In genomic region chr4:174119051-174119450, GRCh38 we compare ENCODE assay signal across 9 cellular contexts.
DNase-seq lines count a peak whose midpoint lies in the region; ATAC-seq, FAIRE-seq and TF ChIP-seq lines count a peak whose summit lies in the region.
"Had no signal": no experiment of that assay in that cellular context is flagged by ENCODE, and none has a peak within 500 bp of the region (broad histone marks: within the 10 kb centered on the region; RNA-seq: fewer than 3 reads in every experiment).

No MANE protein-coding gene starts in this region.

- peaks cover 0 to 3% of the 10 kb centered on the region in 2 experiments; a peak in 1 of 5 replicates for H3K4me1 ChIP-seq in K562 (replicated peaks in 1 of 2; ENCODE audit: control insufficient read depth in 2 of 2, insufficient read depth in 2 of 2, low read length in 2 of 2)

- H3K9me3 ChIP-seq in MG63 (no peaks in the 10 kb centered on the region), K562 (replicated peaks; ENCODE audit: control insufficient read depth, insufficient read depth, low read depth, low read length) (no peaks in the 10 kb centered on the region)

- no peaks in the 10 kb centered on the region for H4K20me1 ChIP-seq in K562 (replicated peaks; ENCODE audit: control insufficient read depth, insufficient read depth, low read length)

- peak; percentile 11 for FAIRE-seq in K562 (lab: Jason Lieb, UNC)

- TF ChIP-seq RAD21 in K562 (CRISPR knock-in tag; conservative IDR thresholded peaks at IDR 0.05 in 1 of 2, IDR thresholded peaks at IDR 0.05 in 1 of 2): no peak

- no peak for ATAC-seq in K562
- ATAC-seq in stimulated activated naive CD8-positive, alpha-beta T cell treated with anti-CD3 and anti-CD28 coated beads, Interleukin-15, Interleukin-2, amounts not matched to agents 100 U/mL and 50 U/mL, for 24 hours: no peak

- no peaks in the 10 kb centered on the region for H3K9me1 ChIP-seq in K562 (ENCODE audit: control insufficient read depth, insufficient read depth, low read length)

- TF ChIP-seq POLR2A in K562 (conservative IDR thresholded peaks at IDR 0.05): no peak

- H2AFZ ChIP-seq in K562 (ENCODE audit: low read depth, low read length): peak overlapping the region; percentile 29

- DNase-seq in COLO829 (ENCODE audit: low spot score): peak; percentile 30
- peak; percentile 67 for DNase-seq in MG63
- no peak for DNase-seq in K562 (ENCODE audit: extremely low read depth in 1 of 4, low spot score in 3 of 4)
- DNase-seq in non-pigmented ciliary epithelial cell (ENCODE audit: low read depth): peak; percentile 6
- DNase-seq in cortex of kidney (lab: John Stamatoyannopoulos, UW): no peak
- no peak for DNase-seq in glomerular visceral epithelial cell (ENCODE audit: extremely low spot score)
- no peak for DNase-seq in T-helper 9 cell
- no peak for DNase-seq in stimulated activated naive CD8-positive, alpha-beta T cell treated with anti-CD3 and anti-CD28 coated beads, Interleukin-15, Interleukin-2, amounts not matched to agents 100 U/mL and 50 U/mL, for 24 hours
- DNase-seq: DMS153 had no signal

- H3K36me3 ChIP-seq in MG63: no peaks in the 10 kb centered on the region
- no peaks in the 10 kb centered on the region for H3K36me3 ChIP-seq in K562 (ENCODE audit: control insufficient read depth, insufficient read depth, low read length)

- H3K27ac ChIP-seq in K562 (ENCODE audit: extremely low read depth, low read depth, low read length): no peak overlapping the region

- no peak overlapping the region for H3K4me2 ChIP-seq in K562 (ENCODE audit: insufficient read depth, low read length)

- TF ChIP-seq CTCF in K562 (IDR thresholded peaks at IDR 0.05 in 2 of 3, conservative IDR thresholded peaks at IDR 0.05 in 1 of 3; ENCODE audit: insufficient read depth in 2 of 3, low read depth in 1 of 3, low read length in 3 of 3): no peak

- CTCF ChIA-PET in K562 (lab: Yijun Ruan, JAX; ENCODE audit: low intra/inter-chr PET ratio): no interaction called here

- WGBS in K562 (ENCODE audit: insufficient coverage, low coverage, missing lambda C conversion rate): 89% methylated on average over 4 of the region's 4 CpGs

- no peaks in the 10 kb centered on the region for H3K79me2 ChIP-seq in K562 (ENCODE audit: control insufficient read depth, insufficient read depth, low read length)

- no TSS peak for BruUV-seq in K562 (replicated peaks; lab: Mats Ljungman, UMichigan)

- no peak for TF ChIP-seq EP300 in K562 (IDR thresholded peaks at IDR 0.05; ENCODE audit: low read length)

- in situ Hi-C loops in K562 (cut with MboI): no loop called here

- peak overlapping the region; percentile 30 for H3K4me3 ChIP-seq in MG63
- no peak overlapping the region for H3K4me3 ChIP-seq in K562

- intact Hi-C loops in K562 (cut with micrococcal nuclease): no loop called here

- no peak overlapping the region for H3K9ac ChIP-seq in K562 (ENCODE audit: insufficient read depth in 1 of 2, low read depth in 2 of 2, low read length in 2 of 2)

- H3K27me3 ChIP-seq in MG63: no peaks in the 10 kb centered on the region; the same call in 1 of the 2 replicates
- no peaks in the 10 kb centered on the region for H3K27me3 ChIP-seq in K562 (ENCODE audit: control insufficient read depth in 2 of 2, insufficient read depth in 2 of 2, low read length in 2 of 2)

- POLR2A ChIA-PET in K562 (lab: Yijun Ruan, JAX): no interaction called here

TF ChIP-seq in K562, 482 proteins besides CTCF, POLR2A, EP300 and RAD21 (continues in another document):
- no peak for TF ChIP-seq GATAD2A (IDR thresholded peaks at IDR 0.05)
- TF ChIP-seq EHMT2 (IDR thresholded peaks at IDR 0.05): 0 out of 2 replicates have a peak, but pooled peaks have one; percentile 23
- TF ChIP-seq, protein P1, sequence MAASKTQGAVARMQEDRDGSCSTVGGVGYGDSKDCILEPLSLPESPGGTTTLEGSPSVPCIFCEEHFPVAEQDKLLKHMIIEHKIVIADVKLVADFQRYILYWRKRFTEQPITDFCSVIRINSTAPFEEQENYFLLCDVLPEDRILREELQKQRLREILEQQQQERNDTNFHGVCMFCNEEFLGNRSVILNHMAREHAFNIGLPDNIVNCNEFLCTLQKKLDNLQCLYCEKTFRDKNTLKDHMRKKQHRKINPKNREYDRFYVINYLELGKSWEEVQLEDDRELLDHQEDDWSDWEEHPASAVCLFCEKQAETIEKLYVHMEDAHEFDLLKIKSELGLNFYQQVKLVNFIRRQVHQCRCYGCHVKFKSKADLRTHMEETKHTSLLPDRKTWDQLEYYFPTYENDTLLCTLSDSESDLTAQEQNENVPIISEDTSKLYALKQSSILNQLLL (CRISPR knock-in tag; IDR thresholded peaks at IDR 0.05; ENCODE audit: borderline replicate concordance): no peak
- TF ChIP-seq, protein P2, sequence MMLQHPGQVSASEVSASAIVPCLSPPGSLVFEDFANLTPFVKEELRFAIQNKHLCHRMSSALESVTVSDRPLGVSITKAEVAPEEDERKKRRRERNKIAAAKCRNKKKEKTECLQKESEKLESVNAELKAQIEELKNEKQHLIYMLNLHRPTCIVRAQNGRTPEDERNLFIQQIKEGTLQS (IDR thresholded peaks at IDR 0.05): peak; percentile 56
- TF ChIP-seq, protein P2 (CRISPR knock-in tag; conservative IDR thresholded peaks at IDR 0.05): no peak
- no peak for TF ChIP-seq NCOA2 (IDR thresholded peaks at IDR 0.05; ENCODE audit: partially characterized antibody in 2 of 2)
- no peak for TF ChIP-seq RBM22 (IDR thresholded peaks at IDR 0.05; ENCODE audit: low read depth, low read length, poor library complexity, severe bottlenecking)
- TF ChIP-seq ZNF217 (CRISPR knock-in tag; IDR thresholded peaks at IDR 0.05): no peak
- TF ChIP-seq POLR2AphosphoS2 (IDR thresholded peaks at IDR 0.05; ENCODE audit: low read length): no peak
- no peak for TF ChIP-seq CXXC5 (CRISPR knock-in tag; IDR thresholded peaks at IDR 0.05)
- 0 out of 2 replicates have a peak, but pooled peaks have one; percentile 40 for TF ChIP-seq JUND (IDR thresholded peaks at IDR 0.05; ENCODE audit: borderline replicate concordance, low read depth, low read length)
- no peak for TF ChIP-seq JUND (tag; IDR thresholded peaks at IDR 0.05; ENCODE audit: borderline replicate concordance, low read depth, low read length)
- TF ChIP-seq CEBPB (tag; IDR thresholded peaks at IDR 0.05): peak; percentile 84
- TF ChIP-seq GATA2 (CRISPR knock-in tag; IDR thresholded peaks at IDR 0.05): no peak
- no peak for TF ChIP-seq RNF2 (IDR thresholded peaks at IDR 0.05)
- peak in 1 of 3 experiments; percentile 79 for TF ChIP-seq YY1 (IDR thresholded peaks at IDR 0.05; ENCODE audit: borderline replicate concordance in 1 of 3, control insufficient read depth in 1 of 3, extremely low read depth in 1 of 3, insufficient read depth in 3 of 3, insufficient read length in 1 of 3, insufficient replicate concordance in 2 of 3, low read depth in 1 of 3, low read length in 2 of 3)
- no peak for TF ChIP-seq KLF13 (tag; IDR thresholded peaks at IDR 0.05; ENCODE audit: borderline replicate concordance, low read depth)
- no peak for TF ChIP-seq PHF20 (IDR thresholded peaks at IDR 0.05; ENCODE audit: partially characterized antibody)
- no peak for TF ChIP-seq ZNF143 (CRISPR knock-in tag; IDR thresholded peaks at IDR 0.05)
- TF ChIP-seq POLR2G (IDR thresholded peaks at IDR 0.05; ENCODE audit: low read depth, low read length): no peak
- no peak for TF ChIP-seq POU5F1 (IDR thresholded peaks at IDR 0.05; ENCODE audit: borderline replicate concordance, low read depth, low read length, partially characterized antibody)
- no peak for TF ChIP-seq CHD4 (IDR thresholded peaks at IDR 0.05; ENCODE audit: insufficient read depth, insufficient replicate concordance, low read depth, low read length, poor library complexity, severe bottlenecking)
- TF ChIP-seq SRSF3 (IDR thresholded peaks at IDR 0.05; ENCODE audit: insufficient read depth, low read length): no peak
- TF ChIP-seq PTRF (tag; IDR thresholded peaks at IDR 0.05): no peak
- TF ChIP-seq MTF1 (CRISPR knock-in tag; IDR thresholded peaks at IDR 0.05; ENCODE audit: borderline replicate concordance): no peak
- TF ChIP-seq NR3C1 (CRISPR knock-in tag; IDR thresholded peaks at IDR 0.05): no peak
- no peak for TF ChIP-seq KAT7 (CRISPR knock-in tag; IDR thresholded peaks at IDR 0.05; ENCODE audit: borderline replicate concordance)
- TF ChIP-seq FOSL1 (tag; conservative IDR thresholded peaks at IDR 0.05): peak; percentile 44; the same call in 1 of the 2 replicates
- TF ChIP-seq MECOM (CRISPR knock-in tag; IDR thresholded peaks at IDR 0.05): no peak
- TF ChIP-seq PTBP1 (IDR thresholded peaks at IDR 0.05; ENCODE audit: low read depth, low read length): no peak

Comparison
In these comparisons a context has a peak if more than half of its experiments do, and no peak if none do; other contexts are left out.
1. DNase-seq: peak in COLO829 (single experiment), MG63 (single experiment) and non-pigmented ciliary epithelial cell (single experiment); none in K562 (0 of 4), cortex of kidney (single experiment), glomerular visceral epithelial cell (single experiment), T-helper 9 cell (single experiment) and stimulated activated naive CD8-positive, alpha-beta T cell treated with anti-CD3 and anti-CD28 coated beads, Interleukin-15, Interleukin-2, amounts not matched to agents 100 U/mL and 50 U/mL, for 24 hours (single experiment).